In genomic region chr7:111740942-111741341, GRCh38 we compare ENCODE assay signal across 21 cellular contexts.
"Had no signal": no experiment of that assay in that cellular context is flagged by ENCODE, and none has a peak within 500 bp of the region (broad histone marks: within the 10 kb centered on the region; RNA-seq: fewer than 3 reads in every experiment).

No MANE protein-coding gene starts in this region.

- DNase-seq: colonic mucosa; cortex of kidney; effector CD8-positive, alpha-beta T cell; effector memory CD8-positive, alpha-beta T cell; endodermal cell; esophagus squamous epithelium; foreskin fibroblast; gastrocnemius medialis; glutamatergic neuron; head of caudate nucleus; heart right ventricle; left cardiac atrium; left lung; left ventricle myocardium superior; lower lobe of right lung; mesendoderm; naive thymus-derived CD4-positive, alpha-beta T cell had no signal

- H3K4me3 ChIP-seq: colonic mucosa, esophagus squamous epithelium, gastrocnemius medialis, heart right ventricle, left lung, lower lobe of right lung had no signal

- H3K4me1 ChIP-seq: colonic mucosa, esophagus squamous epithelium, left lung, lower lobe of right lung had no signal

- H3K9me3 ChIP-seq: colonic mucosa, esophagus squamous epithelium, gastrocnemius medialis, heart right ventricle, left lung, lower lobe of right lung had no signal

- H3K27ac ChIP-seq: colonic mucosa, epithelial cell of prostate, esophagus squamous epithelium, gastrocnemius medialis, heart right ventricle, left lung, lower lobe of right lung had no signal

- H3K27me3 ChIP-seq: colonic mucosa, esophagus squamous epithelium, gastrocnemius medialis, heart right ventricle, left lung had no signal

- H3K36me3 ChIP-seq: colonic mucosa had no signal

- FAIRE-seq: endometrium, islet of Langerhans, keratinocyte had no signal
